ENCODE assay signal across 15 cellular contexts in genomic region chr9:121721770-121722169, GRCh38.
DNase-seq lines count a peak whose midpoint lies in the region; ATAC-seq, FAIRE-seq and TF ChIP-seq lines count a peak whose summit lies in the region.
"Had no signal": no experiment of that assay in that cellular context is flagged by ENCODE, and none has a peak within 500 bp of the region (broad histone marks: within the 10 kb centered on the region; RNA-seq: fewer than 3 reads in every experiment).

No MANE protein-coding gene starts in this region.

- H4K91ac ChIP-seq in mesenchymal stem cell (ENCODE audit: low read length), result no peak overlapping the region

- intact Hi-C loops in HCT116 (cut with micrococcal nuclease), result loop anchor here (1.0 kb wide), 1 partner anchor 271 kb away; no protein-coding TSS in a partner anchor
- intact Hi-C loops in activated T-helper 1 cell treated with anti-CD3 and anti-CD28 coated beads, Interleukin-12 subunit alpha, Interleukin-12 subunit beta, Interleukin-2, Interleukin-4 antibody, amounts not matched to agents 30 ng/mL and 10 ng/mL and 1 ng/mL, durations not matched to agents 14 hours and 24 hours and 36 hours (cut with micrococcal nuclease), result no loop called here

- H3K27ac Mint-ChIP-seq in endothelial cell (ENCODE audit: unreplicated experiment) (peak overlapping the region; percentile 62), type B pancreatic cell (peak overlapping the region; percentile 75)
- H3K27ac Mint-ChIP-seq in activated T-helper 1 cell treated with anti-CD3 and anti-CD28 coated beads, Interleukin-12 subunit alpha, Interleukin-12 subunit beta, Interleukin-2, Interleukin-4 antibody, amounts not matched to agents 30 ng/mL and 10 ng/mL and 1 ng/mL, durations not matched to agents 14 hours and 24 hours and 36 hours, result no peak overlapping the region

- RAD21 ChIA-PET in HCT116 (lab: Charles Lee; ENCODE audit: low non-redundant PET in 1 of 2, low total read pairs in 2 of 2, uncharacterized antibody in 2 of 2, unreplicated experiment in 2 of 2), result no interaction called here

- no peak overlapping the region for H3K9ac ChIP-seq in HCT116 (ENCODE audit: low read length)
- no peak overlapping the region for H3K9ac ChIP-seq in mesenchymal stem cell (ENCODE audit: low read length)

- DNase-seq in HCT116 (ENCODE audit: low read depth, low spot score), result no peak
- no peak for DNase-seq in endothelial cell (ENCODE audit: low spot score)
- DNase-seq in mesenchymal stem cell, result peak; percentile 50
- no peak for DNase-seq in type B pancreatic cell (ENCODE audit: extremely low spot score, unreplicated experiment)
- DNase-seq in activated T-helper 1 cell treated with anti-CD3 and anti-CD28 coated beads, Interleukin-12 subunit alpha, Interleukin-12 subunit beta, Interleukin-2, Interleukin-4 antibody, amounts not matched to agents 30 ng/mL and 10 ng/mL and 1 ng/mL, durations not matched to agents 14 hours and 24 hours and 36 hours (ENCODE audit: low spot score), result no peak
- no peak for DNase-seq in small intestine
- DNase-seq in SW 1271 (lab: John Stamatoyannopoulos, UW), result no peak
- DNase-seq: anterior cingulate cortex, C1 segment of cervical spinal cord, DMS153, NCI-H524 treated with DMSO at 0.1 percent for 48 hours had no signal

- H2BK5ac ChIP-seq in mesenchymal stem cell (ENCODE audit: low read depth, low read length, poor library complexity, severe bottlenecking), result no peak overlapping the region

- no peak overlapping the region; the same call in 1 of the 2 replicates for H3K4me2 ChIP-seq in HCT116 (ENCODE audit: low read length)
- no peak overlapping the region for H3K4me2 ChIP-seq in mesenchymal stem cell (ENCODE audit: low read length, poor library complexity, severe bottlenecking)

- H3K4me1 Mint-ChIP-seq in endothelial cell (ENCODE audit: unreplicated experiment) (peaks cover 65% of the 10 kb centered on the region), type B pancreatic cell (ENCODE audit: unreplicated experiment) (peaks cover 55% of the 10 kb centered on the region)
- H3K4me1 Mint-ChIP-seq in activated T-helper 1 cell treated with anti-CD3 and anti-CD28 coated beads, Interleukin-12 subunit alpha, Interleukin-12 subunit beta, Interleukin-2, Interleukin-4 antibody, amounts not matched to agents 30 ng/mL and 10 ng/mL and 1 ng/mL, durations not matched to agents 14 hours and 24 hours and 36 hours (ENCODE audit: low read depth), result no peaks in the 10 kb centered on the region

- no peak overlapping the region for H2AK5ac ChIP-seq in mesenchymal stem cell (ENCODE audit: low read length, severe bottlenecking)

- H3K9me3 ChIP-seq in HCT116 (ENCODE audit: control insufficient read depth in 1 of 2, insufficient read depth in 1 of 2, low read depth in 1 of 2, low read length in 2 of 2) (no peaks in the 10 kb centered on the region), mesenchymal stem cell (ENCODE audit: control insufficient read depth, low read length) (no peaks in the 10 kb centered on the region), small intestine (ENCODE audit: control insufficient read depth, low read depth) (no peaks in the 10 kb centered on the region)
- H3K9me3 ChIP-seq: prostate gland had no signal

- H3K14ac ChIP-seq in mesenchymal stem cell (ENCODE audit: low read length in 2 of 2), result no peak overlapping the region

- H2BK15ac ChIP-seq in mesenchymal stem cell (ENCODE audit: low read depth, poor library complexity, severe bottlenecking), result no peak overlapping the region

- no peaks in the 10 kb centered on the region for H3K36me3 ChIP-seq in HCT116 (ENCODE audit: control insufficient read depth in 1 of 2, insufficient read depth in 2 of 2, low read length in 2 of 2)
- peaks cover 0 to 3% of the 10 kb centered on the region in 2 experiments for H3K36me3 ChIP-seq in mesenchymal stem cell (ENCODE audit: control insufficient read depth in 1 of 2, insufficient read depth in 2 of 2, low read depth in 1 of 2, low read length in 2 of 2)
- no peaks in the 10 kb centered on the region for H3K36me3 ChIP-seq in small intestine (ENCODE audit: control insufficient read depth in 2 of 2, insufficient read depth in 2 of 2, low read length in 2 of 2)
- H3K36me3 ChIP-seq: prostate gland had no signal

- no peaks in the 10 kb centered on the region for H3K9me2 ChIP-seq in HCT116 (ENCODE audit: insufficient read depth)

- no peak overlapping the region for H3K4ac ChIP-seq in mesenchymal stem cell (ENCODE audit: low read depth in 1 of 2, low read length in 2 of 2)

- no peak for FAIRE-seq in small intestine (lab: Jason Lieb, UNC)
- FAIRE-seq: colon, GM19239 had no signal

- no TSS peak for BruUV-seq in HCT116 (replicated peaks; lab: Mats Ljungman, UMichigan)

- H2AFZ ChIP-seq in HCT116 (ENCODE audit: low read depth, low read length, poor library complexity, severe bottlenecking) (no peak overlapping the region), mesenchymal stem cell (ENCODE audit: low read depth, low read length) (no peak overlapping the region)

- no peak overlapping the region for H4K8ac ChIP-seq in mesenchymal stem cell (ENCODE audit: low read length)

- peaks cover 14% of the 10 kb centered on the region; the same call in 1 of the 2 replicates for H3K79me2 ChIP-seq in HCT116 (ENCODE audit: insufficient read depth, low read length)

- no peak overlapping the region for H2BK12ac ChIP-seq in mesenchymal stem cell (ENCODE audit: low read length in 2 of 2)

- H3K18ac ChIP-seq in mesenchymal stem cell (ENCODE audit: low read depth in 1 of 2, low read length in 2 of 2), result no peak overlapping the region

- 0 out of 2 replicates have a peak, but pooled peaks have one; percentile 48 for ATAC-seq in HCT116
- no peak for ATAC-seq in GM21390 (IDR thresholded peaks at IDR 0.05; ENCODE audit: unreplicated experiment)

- TF ChIP-seq RAD21 in HCT116 (IDR thresholded peaks at IDR 0.05; ENCODE audit: low read depth), result no peak

- H3K4me1 ChIP-seq in HCT116 (ENCODE audit: control insufficient read depth in 1 of 2, insufficient read depth in 2 of 2, low read length in 2 of 2), result peaks cover 19 to 26% of the 10 kb centered on the region in 2 experiments
- peaks cover 13% of the 10 kb centered on the region for H3K4me1 ChIP-seq in mesenchymal stem cell (ENCODE audit: control insufficient read depth, insufficient read depth, low read depth, low read length)
- H3K4me1 ChIP-seq in small intestine (ENCODE audit: control insufficient read depth in 2 of 2, insufficient read depth in 1 of 2, low read depth in 1 of 2, low read length in 1 of 2), result peaks cover 3 to 9% of the 10 kb centered on the region in 2 donors

- H3K79me1 ChIP-seq in mesenchymal stem cell (replicated peaks; ENCODE audit: low read length, poor library complexity, severe bottlenecking), result peaks cover 79% of the 10 kb centered on the region

- CTCF ChIA-PET in HCT116 (lab: Charles Lee), result interaction anchor here (1.3 kb wide), 1 partner anchor 13 kb away, joined by 6 read pairs; no protein-coding TSS in a partner anchor

- H3K27me3 ChIP-seq in HCT116 (ENCODE audit: insufficient read depth, low read length), result no peaks in the 10 kb centered on the region
- H3K27me3 ChIP-seq in mesenchymal stem cell (ENCODE audit: control insufficient read depth in 1 of 2, insufficient read depth in 1 of 2, low read length in 2 of 2), result no peaks in the 10 kb centered on the region
- no peaks in the 10 kb centered on the region for H3K27me3 ChIP-seq in small intestine (ENCODE audit: control insufficient read depth in 2 of 2, insufficient read depth in 2 of 2, low read length in 2 of 2)

- H3K4me3 ChIP-seq in HCT116 (replicated peaks in 1 of 2; ENCODE audit: low read depth in 1 of 2, low read length in 2 of 2), result no peak overlapping the region
- no peak overlapping the region for H3K4me3 ChIP-seq in mesenchymal stem cell (ENCODE audit: insufficient read depth in 1 of 2, low read depth in 1 of 2, low read length in 2 of 2)
- no peak overlapping the region for H3K4me3 ChIP-seq in small intestine (ENCODE audit: low read depth in 1 of 2, low read length in 2 of 2)
- H3K4me3 ChIP-seq: prostate gland had no signal

- TF ChIP-seq POLR2A in HCT116 (IDR thresholded peaks at IDR 0.05; ENCODE audit: borderline replicate concordance, extremely low read depth, insufficient read depth, insufficient read length), result no peak

- H3K27me3 Mint-ChIP-seq in endothelial cell (ENCODE audit: unreplicated experiment) (peaks cover 22% of the 10 kb centered on the region), type B pancreatic cell (no peaks in the 10 kb centered on the region)
- peaks cover 10% of the 10 kb centered on the region for H3K27me3 Mint-ChIP-seq in activated T-helper 1 cell treated with anti-CD3 and anti-CD28 coated beads, Interleukin-12 subunit alpha, Interleukin-12 subunit beta, Interleukin-2, Interleukin-4 antibody, amounts not matched to agents 30 ng/mL and 10 ng/mL and 1 ng/mL, durations not matched to agents 14 hours and 24 hours and 36 hours (ENCODE audit: insufficient read depth)

- no peaks in the 10 kb centered on the region for H4K20me1 ChIP-seq in HCT116 (ENCODE audit: insufficient read depth)

- 60% methylated on average over 7 of the region's 7 CpGs for WGBS in mesenchymal stem cell
- 62 to 76% (median 69%) methylated on average over 7 of the region's 7 CpGs for WGBS in small intestine, 3 donors

- H3K23ac ChIP-seq in mesenchymal stem cell (ENCODE audit: low read length in 2 of 2), result no peak overlapping the region

- H3K4me3 Mint-ChIP-seq in endothelial cell (ENCODE audit: unreplicated experiment) (no peak overlapping the region), type B pancreatic cell (no peak overlapping the region)
- no peak overlapping the region for H3K4me3 Mint-ChIP-seq in activated T-helper 1 cell treated with anti-CD3 and anti-CD28 coated beads, Interleukin-12 subunit alpha, Interleukin-12 subunit beta, Interleukin-2, Interleukin-4 antibody, amounts not matched to agents 30 ng/mL and 10 ng/mL and 1 ng/mL, durations not matched to agents 14 hours and 24 hours and 36 hours

- no peaks in the 10 kb centered on the region for H3K9me3 Mint-ChIP-seq in endothelial cell (ENCODE audit: unreplicated experiment)
- no peaks in the 10 kb centered on the region for H3K9me3 Mint-ChIP-seq in type B pancreatic cell
- no peaks in the 10 kb centered on the region for H3K9me3 Mint-ChIP-seq in activated T-helper 1 cell treated with anti-CD3 and anti-CD28 coated beads, Interleukin-12 subunit alpha, Interleukin-12 subunit beta, Interleukin-2, Interleukin-4 antibody, amounts not matched to agents 30 ng/mL and 10 ng/mL and 1 ng/mL, durations not matched to agents 14 hours and 24 hours and 36 hours

- H3K27ac ChIP-seq in HCT116 (ENCODE audit: low read depth, low read length) (no peak overlapping the region), mesenchymal stem cell (ENCODE audit: low read length, poor library complexity, severe bottlenecking) (no peak overlapping the region), small intestine (ENCODE audit: low read depth in 1 of 2, low read length in 1 of 2) (peak overlapping the region in 1 of 2 donors; percentile 47)

- H3K36me3 Mint-ChIP-seq in endothelial cell (ENCODE audit: low read depth, unreplicated experiment), result peaks cover 9% of the 10 kb centered on the region
- no peaks in the 10 kb centered on the region for H3K36me3 Mint-ChIP-seq in type B pancreatic cell
- no peaks in the 10 kb centered on the region for H3K36me3 Mint-ChIP-seq in activated T-helper 1 cell treated with anti-CD3 and anti-CD28 coated beads, Interleukin-12 subunit alpha, Interleukin-12 subunit beta, Interleukin-2, Interleukin-4 antibody, amounts not matched to agents 30 ng/mL and 10 ng/mL and 1 ng/mL, durations not matched to agents 14 hours and 24 hours and 36 hours (ENCODE audit: low read depth)

- no peak for TF ChIP-seq CTCF in HCT116 (IDR thresholded peaks at IDR 0.05 in 2 of 3, conservative IDR thresholded peaks at IDR 0.05 in 1 of 3; ENCODE audit: borderline replicate concordance in 1 of 3, insufficient read depth in 1 of 3, low read depth in 2 of 3, low read length in 2 of 3)
- TF ChIP-seq CTCF in endothelial cell (IDR thresholded peaks at IDR 0.05; ENCODE audit: unreplicated experiment), result no peak
- TF ChIP-seq CTCF in type B pancreatic cell (conservative IDR thresholded peaks at IDR 0.05), result no peak

- POLR2A ChIA-PET in HCT116 (lab: Charles Lee), result no interaction called here

- H2BK120ac ChIP-seq in mesenchymal stem cell (ENCODE audit: low read depth, low read length), result no peak overlapping the region
